ENCODE assay signal across 10 cellular contexts in the genomic region with DNA sequence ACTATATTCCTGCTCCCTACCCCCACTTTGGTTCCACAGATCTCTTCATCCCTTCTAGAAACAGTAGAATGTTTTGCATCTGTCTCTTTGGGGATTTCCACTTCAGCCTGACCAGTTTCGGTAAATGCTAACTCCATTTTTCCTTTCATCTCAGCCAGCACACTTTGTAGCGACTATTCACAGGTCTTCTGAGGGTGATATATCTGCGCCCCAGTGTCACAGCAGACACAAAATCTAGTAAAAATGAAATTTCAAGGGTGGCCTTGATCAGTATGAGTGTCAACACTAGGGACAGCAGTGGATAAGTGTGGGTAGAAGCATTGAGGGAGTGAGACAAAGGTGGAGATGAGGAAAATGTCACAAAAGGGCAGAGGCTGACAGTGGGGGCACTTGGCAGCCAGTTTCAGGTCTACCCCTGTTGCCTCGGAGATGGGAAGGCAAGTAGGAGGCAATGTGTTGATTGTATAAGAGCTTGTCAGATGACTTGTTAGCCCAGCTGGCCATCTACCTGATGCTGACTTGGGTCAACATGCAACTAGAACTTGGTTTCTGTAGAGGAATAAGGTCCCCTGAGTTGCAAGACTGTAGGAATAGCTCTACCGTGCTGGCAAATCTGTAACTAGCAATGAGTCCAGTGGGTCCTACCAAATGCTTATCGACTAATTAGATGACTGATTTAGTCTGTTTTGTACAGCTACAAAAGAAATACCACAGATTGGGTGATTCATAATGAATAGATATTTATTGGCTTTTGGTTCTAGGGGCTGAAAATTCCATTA.
DNase-seq lines count a peak whose midpoint lies in the region; ATAC-seq, FAIRE-seq and TF ChIP-seq lines count a peak whose summit lies in the region.
"Had no signal": no experiment of that assay in that cellular context is flagged by ENCODE, and none has a peak within 500 bp of the region (broad histone marks: within the 10 kb centered on the region; RNA-seq: fewer than 3 reads in every experiment).

No MANE protein-coding gene starts in this region.

- FAIRE-seq in D721Med (lab: Jason Lieb, UNC) = no peak

- peak overlapping the region; percentile 85 for H3K27ac Mint-ChIP-seq in stimulated activated naive B cell treated with anti-CD40 and anti-IgM and Interleukin-4, amounts not matched to agents 10 μg/mL and 1 μg/mL and 100 μg/mL, for 72 hours

- peak; percentile 38 for ATAC-seq in HG03025 (IDR thresholded peaks at IDR 0.05; ENCODE audit: low FRiP score, unreplicated experiment)
- ATAC-seq in activated T-cell treated with anti-CD3 and anti-CD28 coated beads, Interleukin-2, amount 50 U/mL, for 4 hours = peak; percentile 80 to 82
- ATAC-seq in stimulated activated naive B cell treated with anti-CD40 and anti-IgM and Interleukin-4, amounts not matched to agents 10 μg/mL and 1 μg/mL and 100 μg/mL, for 72 hours (replicated peaks) = peak; percentile 53
- ATAC-seq: esophagus mucosa had no signal

- H3K9me3 Mint-ChIP-seq in activated T-cell treated with anti-CD3 and anti-CD28 coated beads, Interleukin-2, amount 50 U/mL, for 4 hours = no peaks in the 10 kb centered on the region
- peaks cover 4% of the 10 kb centered on the region in 2 donors for H3K9me3 Mint-ChIP-seq in stimulated activated naive B cell treated with anti-CD40 and anti-IgM and Interleukin-4, amounts not matched to agents 10 μg/mL and 1 μg/mL and 100 μg/mL, for 72 hours

- TF ChIP-seq CTCF in D721Med (IDR thresholded peaks at IDR 0.05; ENCODE audit: insufficient read depth, missing control alignments) = no peak

- H3K4me3 Mint-ChIP-seq in activated T-cell treated with anti-CD3 and anti-CD28 coated beads, Interleukin-2, amount 50 U/mL, for 4 hours = peak overlapping the region; percentile 57
- peak overlapping the region; percentile 15 to 39 for H3K4me3 Mint-ChIP-seq in stimulated activated naive B cell treated with anti-CD40 and anti-IgM and Interleukin-4, amounts not matched to agents 10 μg/mL and 1 μg/mL and 100 μg/mL, for 72 hours

- H3K4me1 Mint-ChIP-seq in activated T-cell treated with anti-CD3 and anti-CD28 coated beads, Interleukin-2, amount 50 U/mL, for 4 hours (ENCODE audit: low read depth) = peaks cover 65% of the 10 kb centered on the region
- H3K4me1 Mint-ChIP-seq in stimulated activated naive B cell treated with anti-CD40 and anti-IgM and Interleukin-4, amounts not matched to agents 10 μg/mL and 1 μg/mL and 100 μg/mL, for 72 hours = peaks cover 43 to 77% of the 10 kb centered on the region in 2 donors

- H3K27me3 Mint-ChIP-seq in activated T-cell treated with anti-CD3 and anti-CD28 coated beads, Interleukin-2, amount 50 U/mL, for 4 hours (ENCODE audit: low read depth) = no peaks in the 10 kb centered on the region
- H3K27me3 Mint-ChIP-seq in stimulated activated naive B cell treated with anti-CD40 and anti-IgM and Interleukin-4, amounts not matched to agents 10 μg/mL and 1 μg/mL and 100 μg/mL, for 72 hours = no peaks in the 10 kb centered on the region

- DNase-seq in activated CD8-positive, alpha-beta memory T cell treated with anti-CD3 and anti-CD28 coated beads for 24 hours = peak; percentile 76
- DNase-seq in activated CD8-positive, alpha-beta memory T cell treated with anti-CD3 and anti-CD28 coated beads, Interleukin-2, amount 50 U/mL, for 4 hours = no peak
- DNase-seq in activated T-cell treated with anti-CD3 and anti-CD28 coated beads, Interleukin-2, amount 50 U/mL, for 4 hours = peak; percentile 17
- peak; percentile 47 for DNase-seq in stimulated activated naive B cell treated with anti-CD40 and anti-IgM and Interleukin-4, amounts not matched to agents 10 μg/mL and 1 μg/mL and 100 μg/mL, for 72 hours
- DNase-seq in D721Med (ENCODE audit: insufficient read length, low spot score) (no peak), GM03348 (ENCODE audit: low spot score) (no peak), COR-L47 (lab: John Stamatoyannopoulos, UW) (no peak)
- DNase-seq: NCI-H2171 treated with DMSO at 0.1 percent for 48 hours had no signal

- H3K36me3 Mint-ChIP-seq in activated T-cell treated with anti-CD3 and anti-CD28 coated beads, Interleukin-2, amount 50 U/mL, for 4 hours (ENCODE audit: insufficient read depth) = no peaks in the 10 kb centered on the region
- peaks cover 0 to 4% of the 10 kb centered on the region in 2 donors for H3K36me3 Mint-ChIP-seq in stimulated activated naive B cell treated with anti-CD40 and anti-IgM and Interleukin-4, amounts not matched to agents 10 μg/mL and 1 μg/mL and 100 μg/mL, for 72 hours

Comparison
In these comparisons a context has a peak if more than half of its experiments do, and no peak if none do; other contexts are left out.
1. DNase-seq: peak in activated CD8-positive, alpha-beta memory T cell treated with anti-CD3 and anti-CD28 coated beads for 24 hours (single experiment), activated T-cell treated with anti-CD3 and anti-CD28 coated beads, Interleukin-2, amount 50 U/mL, for 4 hours (single experiment) and stimulated activated naive B cell treated with anti-CD40 and anti-IgM and Interleukin-4, amounts not matched to agents 10 μg/mL and 1 μg/mL and 100 μg/mL, for 72 hours (single experiment); none in activated CD8-positive, alpha-beta memory T cell treated with anti-CD3 and anti-CD28 coated beads, Interleukin-2, amount 50 U/mL, for 4 hours (single experiment), D721Med (single experiment), GM03348 (single experiment) and COR-L47 (single experiment).
2. Peak in every context shown above with its lines, with median percentiles within 50 percentile points of each other: ATAC-seq.